In the genomic region with DNA sequence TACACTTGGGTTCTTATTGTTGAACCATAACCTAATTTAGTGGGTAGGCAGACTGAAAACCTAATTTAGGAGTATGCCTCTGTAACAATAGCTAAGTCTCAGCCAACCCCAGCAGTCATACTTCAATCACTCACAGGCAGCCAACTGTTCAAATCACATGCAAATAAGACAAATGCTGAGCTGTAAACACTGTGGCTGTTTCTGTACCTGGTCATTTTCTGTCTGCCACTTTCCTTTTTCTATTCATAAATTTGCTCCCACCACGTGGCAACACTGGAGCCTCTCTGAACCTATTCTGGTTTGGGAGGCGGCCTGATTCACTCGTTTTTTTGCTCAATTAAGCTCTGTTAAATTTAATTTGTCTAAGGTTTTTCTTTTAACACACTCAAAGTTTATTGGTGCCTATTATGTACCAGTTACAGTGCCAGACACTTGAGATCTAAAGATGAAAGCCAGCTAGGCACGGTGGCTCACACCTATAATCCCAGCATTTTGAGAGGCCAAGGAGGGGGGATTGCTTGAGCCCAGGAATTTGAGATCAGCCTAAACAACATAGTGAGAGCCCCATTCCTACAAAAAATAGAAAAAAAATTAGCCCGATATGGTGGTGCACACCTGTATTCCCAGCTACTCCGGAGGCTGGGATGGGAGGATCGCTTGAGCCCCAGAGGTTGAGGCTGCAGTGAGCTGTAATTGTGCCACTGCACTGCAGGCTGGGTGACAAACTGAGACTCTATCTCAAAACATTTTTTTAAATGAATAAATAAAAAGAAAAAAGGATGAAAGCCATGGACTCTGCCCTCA, we compare ENCODE assay signal across 20 cellular contexts. TPM values are rescaled to one million over a fixed set of nuclear protein-coding genes. Genes with fewer than 3 reads are reported as not detected.
"Had no signal": no experiment of that assay in that cellular context is flagged by ENCODE, and none has a peak within 500 bp of the region (broad histone marks: within the 10 kb centered on the region; RNA-seq: fewer than 3 reads in every experiment).

No MANE protein-coding gene starts in this region.

- H3K9me3 Mint-ChIP-seq: activated naive CD8-positive, alpha-beta T cell treated with anti-CD3 and anti-CD28 coated beads, Interleukin-2, amount 10 ng/mL, durations not matched to agents 7 days and 5 days; dendritic cell treated with granulocyte-macrophage colony-stimulating factor and Interleukin-4, amounts not matched to agents 40 ng/mL and 50 ng/mL, for 4 days; immature natural killer cell; stimulated activated naive CD8-positive, alpha-beta T cell treated with anti-CD3 and anti-CD28 coated beads, Interleukin-15, Interleukin-2, amounts not matched to agents 100 ng/mL and 50 ng/mL, for 24 hours had no signal

- H3K4me1 ChIP-seq: esophagus muscularis mucosa, gastroesophageal sphincter, transverse colon, vagina had no signal

- FAIRE-seq: endothelial cell of umbilical vein had no signal

- H3K36me3 ChIP-seq: cardiac muscle cell, esophagus muscularis mucosa, gastroesophageal sphincter, transverse colon, vagina had no signal

- H3K4me3 ChIP-seq: cardiac muscle cell, esophagus muscularis mucosa, gastroesophageal sphincter, transverse colon, vagina had no signal

- ATAC-seq: gastroesophageal sphincter, left ventricle myocardium superior had no signal

- H3K9me3 ChIP-seq: esophagus muscularis mucosa, gastroesophageal sphincter, transverse colon, vagina had no signal

- H3K4me3 Mint-ChIP-seq: activated naive CD8-positive, alpha-beta T cell treated with anti-CD3 and anti-CD28 coated beads, Interleukin-2, amount 10 ng/mL, durations not matched to agents 7 days and 5 days; dendritic cell treated with granulocyte-macrophage colony-stimulating factor and Interleukin-4, amounts not matched to agents 40 ng/mL and 50 ng/mL, for 4 days; immature natural killer cell; stimulated activated naive CD8-positive, alpha-beta T cell treated with anti-CD3 and anti-CD28 coated beads, Interleukin-15, Interleukin-2, amounts not matched to agents 100 ng/mL and 50 ng/mL, for 24 hours had no signal

- H3K27ac Mint-ChIP-seq: activated naive CD8-positive, alpha-beta T cell treated with anti-CD3 and anti-CD28 coated beads, Interleukin-2, amount 10 ng/mL, durations not matched to agents 7 days and 5 days; dendritic cell treated with granulocyte-macrophage colony-stimulating factor and Interleukin-4, amounts not matched to agents 40 ng/mL and 50 ng/mL, for 4 days; immature natural killer cell; stimulated activated naive CD8-positive, alpha-beta T cell treated with anti-CD3 and anti-CD28 coated beads, Interleukin-15, Interleukin-2, amounts not matched to agents 100 ng/mL and 50 ng/mL, for 24 hours had no signal

- H3K27ac ChIP-seq: cardiac muscle cell, esophagus muscularis mucosa, gastroesophageal sphincter, transverse colon, vagina, VCaP had no signal

- DNase-seq: activated CD4-positive, alpha-beta T cell treated with anti-CD3 and anti-CD28 coated beads, Interleukin-2, amount 50 U/mL, for 1 hour; activated CD4-positive, CD25-positive, alpha-beta regulatory T cell treated with anti-CD3 and anti-CD28 coated beads, Interleukin-2, amount 50 U/mL, for 72 hours; activated CD8-positive, alpha-beta memory T cell treated with anti-CD3 and anti-CD28 coated beads for 24 hours; activated naive CD8-positive, alpha-beta T cell treated with anti-CD3 and anti-CD28 coated beads, Interleukin-2, amount 10 ng/mL, durations not matched to agents 7 days and 5 days; amygdala; effector memory CD4-positive, alpha-beta T cell; immature natural killer cell; kidney glomerular epithelial cell; left ventricle myocardium superior; occipital lobe; stimulated activated CD4-positive, alpha-beta T cell treated with anti-CD3 and anti-CD28 coated beads, Interleukin-2, amount 100 ng/mL, for 24 hours; transverse colon had no signal

- H3K36me3 Mint-ChIP-seq: activated naive CD8-positive, alpha-beta T cell treated with anti-CD3 and anti-CD28 coated beads, Interleukin-2, amount 10 ng/mL, durations not matched to agents 7 days and 5 days; immature natural killer cell had no signal

- H3K27me3 ChIP-seq: cardiac muscle cell, esophagus muscularis mucosa, vagina had no signal

- H3K4me1 Mint-ChIP-seq: activated naive CD8-positive, alpha-beta T cell treated with anti-CD3 and anti-CD28 coated beads, Interleukin-2, amount 10 ng/mL, durations not matched to agents 7 days and 5 days; immature natural killer cell had no signal

RNA-seq across cellular contexts. Expression of a gene that starts 41.1 kb away (rescaled TPM):
- polyA plus RNA-seq: endothelial cell of umbilical vein had no signal
